ENCODE assay signal across 13 cellular contexts in genomic region chr18:74840492-74841167, GRCh38.
DNase-seq lines count a peak whose midpoint lies in the region; TF ChIP-seq lines count a peak whose summit lies in the region.
"Had no signal": no experiment of that assay in that cellular context is flagged by ENCODE, and none has a peak within 500 bp of the region (broad histone marks: within the 10 kb centered on the region; RNA-seq: fewer than 3 reads in every experiment).

No MANE protein-coding gene starts in this region.

- CTCF ChIA-PET in activated CD4-positive, alpha-beta T cell treated with anti-CD3 and anti-CD28 coated beads, Interleukin-2, amount 10 ng/mL, durations not matched to agents 7 days and 5 days (lab: Charles Lee): no interaction called here

- no peaks in the 10 kb centered on the region for H3K27me3 Mint-ChIP-seq in activated CD4-positive, alpha-beta T cell treated with anti-CD3 and anti-CD28 coated beads, Interleukin-2, amount 10 ng/mL, durations not matched to agents 7 days and 5 days
- no peaks in the 10 kb centered on the region for H3K27me3 Mint-ChIP-seq in type B pancreatic cell
- H3K27me3 Mint-ChIP-seq: B cell had no signal

- no peaks in the 10 kb centered on the region for H3K9me3 Mint-ChIP-seq in activated CD4-positive, alpha-beta T cell treated with anti-CD3 and anti-CD28 coated beads, Interleukin-2, amount 10 ng/mL, durations not matched to agents 7 days and 5 days
- H3K9me3 Mint-ChIP-seq in type B pancreatic cell: peaks cover 9% of the 10 kb centered on the region

- H3K4me1 Mint-ChIP-seq in activated CD4-positive, alpha-beta T cell treated with anti-CD3 and anti-CD28 coated beads, Interleukin-2, amount 10 ng/mL, durations not matched to agents 7 days and 5 days: peaks cover 34% of the 10 kb centered on the region
- H3K4me1 Mint-ChIP-seq in type B pancreatic cell (ENCODE audit: unreplicated experiment): peaks cover 15% of the 10 kb centered on the region
- H3K4me1 Mint-ChIP-seq: B cell had no signal

- no peak for TF ChIP-seq CTCF in type B pancreatic cell (conservative IDR thresholded peaks at IDR 0.05)

- POLR2A ChIA-PET in activated CD4-positive, alpha-beta T cell treated with anti-CD3 and anti-CD28 coated beads, Interleukin-2, amount 10 ng/mL, durations not matched to agents 7 days and 5 days (lab: Charles Lee): no interaction called here

- no peak overlapping the region for H3K4me3 Mint-ChIP-seq in activated CD4-positive, alpha-beta T cell treated with anti-CD3 and anti-CD28 coated beads, Interleukin-2, amount 10 ng/mL, durations not matched to agents 7 days and 5 days
- no peak overlapping the region for H3K4me3 Mint-ChIP-seq in type B pancreatic cell
- H3K4me3 Mint-ChIP-seq: B cell had no signal

- no peak overlapping the region for H3K4me3 ChIP-seq in skeletal muscle cell (ENCODE audit: low read depth, low read length)

- DNase-seq in activated CD4-positive, alpha-beta T cell treated with anti-CD3 and anti-CD28 coated beads, Interleukin-2, amount 10 ng/mL, durations not matched to agents 7 days and 5 days: peak; percentile 12
- no peak for DNase-seq in activated CD4-positive, alpha-beta T cell treated with anti-CD3 and anti-CD28 coated beads for 48 hours
- DNase-seq in dermis blood vessel endothelial cell (peak; percentile 74), skeletal muscle cell (ENCODE audit: low read depth) (peak; percentile 39), DMS79 treated with DMSO at 0.1 percent for 48 hours (lab: John Stamatoyannopoulos, UW) (no peak), type B pancreatic cell (ENCODE audit: extremely low spot score, unreplicated experiment) (no peak), NCI-H1105 (lab: John Stamatoyannopoulos, UW) (no peak)
- DNase-seq: effector memory CD4-positive, alpha-beta T cell; MV-4-11; right cardiac atrium; stimulated activated CD8-positive, alpha-beta memory T cell treated with anti-CD3 and anti-CD28 coated beads, Interleukin-4, amount 100 ng/mL, for 48 hours had no signal

- peaks cover 11% of the 10 kb centered on the region for H3K36me3 Mint-ChIP-seq in activated CD4-positive, alpha-beta T cell treated with anti-CD3 and anti-CD28 coated beads, Interleukin-2, amount 10 ng/mL, durations not matched to agents 7 days and 5 days (ENCODE audit: low read depth)
- no peaks in the 10 kb centered on the region for H3K36me3 Mint-ChIP-seq in type B pancreatic cell

- peak overlapping the region; percentile 81 for H3K27ac Mint-ChIP-seq in activated CD4-positive, alpha-beta T cell treated with anti-CD3 and anti-CD28 coated beads, Interleukin-2, amount 10 ng/mL, durations not matched to agents 7 days and 5 days
- no peak overlapping the region for H3K27ac Mint-ChIP-seq in type B pancreatic cell
- H3K27ac Mint-ChIP-seq: B cell had no signal

TF ChIP-seq in PFSK-1, 5 proteins besides CTCF, POLR2A, EP300 and RAD21:
- TF ChIP-seq TAF1 (IDR thresholded peaks at IDR 0.05; ENCODE audit: borderline replicate concordance, insufficient read depth, low read length) (no peak), SIN3A (IDR thresholded peaks at IDR 0.05; ENCODE audit: borderline replicate concordance, insufficient read depth, low read length) (peak; percentile 26; the same call in 1 of the 2 replicates), POLR2AphosphoS5 (IDR thresholded peaks at IDR 0.05; ENCODE audit: low read depth, low read length) (no peak), FOXP2 (optimal IDR thresholded peaks at IDR 0.05; ENCODE audit: borderline replicate concordance, extremely low read depth, extremely low read length, insufficient read depth) (peak; percentile 87), REST (IDR thresholded peaks at IDR 0.05; ENCODE audit: insufficient read depth in 1 of 2, low read depth in 2 of 2, low read length in 2 of 2) (no peak)

Comparison
In these comparisons a context has a peak if more than half of its experiments do, and no peak if none do; other contexts are left out.
1. DNase-seq: peak in activated CD4-positive, alpha-beta T cell treated with anti-CD3 and anti-CD28 coated beads, Interleukin-2, amount 10 ng/mL, durations not matched to agents 7 days and 5 days (single experiment), dermis blood vessel endothelial cell (single experiment) and skeletal muscle cell (single experiment); none in activated CD4-positive, alpha-beta T cell treated with anti-CD3 and anti-CD28 coated beads for 48 hours (single experiment), DMS79 treated with DMSO at 0.1 percent for 48 hours (single experiment), type B pancreatic cell (single experiment) and NCI-H1105 (single experiment).